ENCODE assay signal across 24 cellular contexts in genomic region chr12:93632383-93632782, GRCh38.
"Had no signal": no experiment of that assay in that cellular context is flagged by ENCODE, and none has a peak within 500 bp of the region (broad histone marks: within the 10 kb centered on the region; RNA-seq: fewer than 3 reads in every experiment).

No MANE protein-coding gene starts in this region.

- H3K27me3 ChIP-seq: colonic mucosa, esophagus muscularis mucosa, foreskin keratinocyte, gastroesophageal sphincter, heart left ventricle, hepatocyte, left lung had no signal

- H3K79me2 ChIP-seq: hepatocyte had no signal

- H3K9me3 Mint-ChIP-seq: immature natural killer cell had no signal

- FAIRE-seq: endothelial cell of umbilical vein, frontal cortex, keratinocyte had no signal

- H3K27ac ChIP-seq: colonic mucosa, esophagus muscularis mucosa, foreskin keratinocyte, gastroesophageal sphincter, heart left ventricle, hepatocyte, left lung, lower lobe of right lung had no signal

- H2AFZ ChIP-seq: hepatocyte had no signal

- H3K36me3 ChIP-seq: colonic mucosa, esophagus muscularis mucosa, gastroesophageal sphincter, heart left ventricle, left lung, lower lobe of right lung had no signal

- H3K4me1 Mint-ChIP-seq: immature natural killer cell; mesothelial cell of epicardium; naive B cell; naive thymus-derived CD8-positive, alpha-beta T cell had no signal

- H3K9me3 ChIP-seq: colonic mucosa, lower lobe of right lung had no signal

- H3K4me3 ChIP-seq: colonic mucosa, esophagus muscularis mucosa, gastroesophageal sphincter, heart left ventricle, hepatocyte, left lung, lower lobe of right lung, mucosa of descending colon had no signal

- DNase-seq: colonic mucosa; cortex of kidney; effector CD8-positive, alpha-beta T cell; effector memory CD8-positive, alpha-beta T cell; foreskin keratinocyte; heart left ventricle; hypothalamus; immature natural killer cell; left cardiac atrium; left lung; left ventricle myocardium superior; lower lobe of right lung; mesenchymal stem cell; mucosa of descending colon; naive B cell; naive thymus-derived CD8-positive, alpha-beta T cell had no signal

- H3K4me1 ChIP-seq: colonic mucosa, esophagus muscularis mucosa, foreskin keratinocyte, gastroesophageal sphincter, heart left ventricle, left lung, lower lobe of right lung had no signal

- H3K4me2 ChIP-seq: hepatocyte had no signal

- H3K4me3 Mint-ChIP-seq: dendritic cell treated with granulocyte-macrophage colony-stimulating factor and Interleukin-4, amounts not matched to agents 40 ng/mL and 50 ng/mL, for 4 days; effector memory CD8-positive, alpha-beta T cell; immature natural killer cell; mesothelial cell of epicardium; naive B cell; naive thymus-derived CD8-positive, alpha-beta T cell had no signal

- H3K27ac Mint-ChIP-seq: dendritic cell treated with granulocyte-macrophage colony-stimulating factor and Interleukin-4, amounts not matched to agents 40 ng/mL and 50 ng/mL, for 4 days; effector memory CD8-positive, alpha-beta T cell; immature natural killer cell; mesothelial cell of epicardium; naive B cell; naive thymus-derived CD8-positive, alpha-beta T cell had no signal

- ATAC-seq: effector memory CD8-positive, alpha-beta T cell; foreskin keratinocyte; gastroesophageal sphincter; heart left ventricle; left cardiac atrium; left lung; left ventricle myocardium superior; lower lobe of right lung; mucosa of descending colon; naive thymus-derived CD8-positive, alpha-beta T cell had no signal
